Comparison of ENCODE assay signal across 1 cellular context in the genomic region with DNA sequence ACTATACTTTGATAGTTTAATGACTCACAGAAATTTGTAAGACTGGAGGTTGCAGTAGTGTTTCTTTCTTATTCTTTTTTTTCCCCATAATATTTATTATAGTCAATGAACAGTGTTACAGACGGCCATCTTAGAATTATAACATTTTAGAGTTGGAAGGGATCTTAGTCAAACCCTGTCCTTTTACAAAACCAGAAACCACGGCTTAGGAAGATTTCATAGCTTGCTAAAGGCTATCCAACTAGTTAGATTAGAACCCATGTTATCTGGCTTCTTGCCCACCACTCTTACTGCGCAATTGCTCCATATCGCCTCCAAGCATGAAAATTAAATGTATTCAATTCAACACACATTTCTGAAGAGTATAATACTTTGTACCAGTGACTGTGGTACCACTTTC.
TF ChIP-seq lines count a peak whose summit lies in the region.

No MANE protein-coding gene starts in this region.

TF ChIP-seq in HCT116, 20 proteins besides CTCF, POLR2A, EP300 and RAD21 (continued from another document):
- TF ChIP-seq, protein P1, sequence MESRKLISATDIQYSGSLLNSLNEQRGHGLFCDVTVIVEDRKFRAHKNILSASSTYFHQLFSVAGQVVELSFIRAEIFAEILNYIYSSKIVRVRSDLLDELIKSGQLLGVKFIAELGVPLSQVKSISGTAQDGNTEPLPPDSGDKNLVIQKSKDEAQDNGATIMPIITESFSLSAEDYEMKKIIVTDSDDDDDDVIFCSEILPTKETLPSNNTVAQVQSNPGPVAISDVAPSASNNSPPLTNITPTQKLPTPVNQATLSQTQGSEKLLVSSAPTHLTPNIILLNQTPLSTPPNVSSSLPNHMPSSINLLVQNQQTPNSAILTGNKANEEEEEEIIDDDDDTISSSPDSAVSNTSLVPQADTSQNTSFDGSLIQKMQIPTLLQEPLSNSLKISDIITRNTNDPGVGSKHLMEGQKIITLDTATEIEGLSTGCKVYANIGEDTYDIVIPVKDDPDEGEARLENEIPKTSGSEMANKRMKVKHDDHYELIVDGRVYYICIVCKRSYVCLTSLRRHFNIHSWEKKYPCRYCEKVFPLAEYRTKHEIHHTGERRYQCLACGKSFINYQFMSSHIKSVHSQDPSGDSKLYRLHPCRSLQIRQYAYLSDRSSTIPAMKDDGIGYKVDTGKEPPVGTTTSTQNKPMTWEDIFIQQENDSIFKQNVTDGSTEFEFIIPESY (IDR thresholded peaks at IDR 0.05; ENCODE audit: extremely low read depth, insufficient replicate concordance, low read length), result no peak
- TF ChIP-seq SRF (IDR thresholded peaks at IDR 0.05; ENCODE audit: low read depth), result no peak
- no peak for TF ChIP-seq FOSL1 (IDR thresholded peaks at IDR 0.05; ENCODE audit: low read depth)
- no peak for TF ChIP-seq ELF1 (IDR thresholded peaks at IDR 0.05; ENCODE audit: borderline replicate concordance, low read depth)
- TF ChIP-seq, protein P2, sequence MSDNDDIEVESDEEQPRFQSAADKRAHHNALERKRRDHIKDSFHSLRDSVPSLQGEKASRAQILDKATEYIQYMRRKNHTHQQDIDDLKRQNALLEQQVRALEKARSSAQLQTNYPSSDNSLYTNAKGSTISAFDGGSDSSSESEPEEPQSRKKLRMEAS (IDR thresholded peaks at IDR 0.05), result no peak
- TF ChIP-seq EZH2phosphoT487 (IDR thresholded peaks at IDR 0.05; ENCODE audit: borderline replicate concordance), result no peak
- no peak for TF ChIP-seq SP1 (IDR thresholded peaks at IDR 0.05; ENCODE audit: low read depth)
